13 cellular contexts compared by ENCODE assay signal in the genomic region with DNA sequence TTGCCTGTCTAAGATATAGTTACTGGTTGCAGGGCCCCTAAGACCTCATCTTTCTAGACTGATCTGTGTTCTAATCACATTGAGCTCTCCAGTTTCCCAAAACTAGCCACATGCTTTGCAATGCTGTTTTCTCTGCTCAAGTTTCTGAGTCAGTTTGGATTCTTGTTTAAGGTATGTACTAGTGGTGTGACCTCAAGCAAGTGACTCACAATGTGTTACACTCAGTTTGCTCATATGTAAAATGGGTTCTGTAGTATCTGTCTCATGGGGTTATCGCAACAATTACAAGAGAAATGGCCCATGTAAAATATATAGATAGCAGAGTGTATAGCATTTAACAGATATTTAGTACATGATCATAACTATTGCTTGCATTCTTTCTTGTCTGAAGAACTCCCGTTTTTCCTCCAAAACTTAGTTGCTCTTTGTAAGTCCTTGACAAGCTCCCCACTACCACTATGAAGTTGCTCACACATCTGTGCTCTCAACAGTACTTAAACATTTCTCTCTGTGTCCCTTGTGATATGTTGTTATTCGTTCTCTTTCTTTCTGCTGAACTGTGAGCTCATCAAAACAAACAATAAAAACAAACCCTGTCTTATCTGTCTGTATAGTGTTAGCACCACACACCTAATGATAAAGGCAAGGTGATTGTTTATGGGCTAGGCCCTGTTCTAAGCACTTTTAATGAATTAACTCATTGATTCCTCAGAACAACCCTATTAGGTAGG.
DNase-seq lines count a peak whose midpoint lies in the region; ATAC-seq and TF ChIP-seq lines count a peak whose summit lies in the region.
"Had no signal": no experiment of that assay in that cellular context is flagged by ENCODE, and none has a peak within 500 bp of the region (broad histone marks: within the 10 kb centered on the region; RNA-seq: fewer than 3 reads in every experiment).

No MANE protein-coding gene starts in this region.

- no peaks in the 10 kb centered on the region for H3K9me3 Mint-ChIP-seq in activated naive CD8-positive, alpha-beta T cell treated with anti-CD3 and anti-CD28 coated beads, Interleukin-2, amount 50 U/mL, for 24 hours
- no peaks in the 10 kb centered on the region for H3K9me3 Mint-ChIP-seq in activated naive CD8-positive, alpha-beta T cell treated with anti-CD3 and anti-CD28 coated beads for 36 hours
- no peaks in the 10 kb centered on the region for H3K9me3 Mint-ChIP-seq in T-helper 2 cell treated with Interferon-gamma antibody and Interleukin-4, amounts not matched to agents 5 μg/mL and 100 μg/mL, for 36 hours
- no peaks in the 10 kb centered on the region for H3K9me3 Mint-ChIP-seq in stimulated activated naive CD8-positive, alpha-beta T cell treated with anti-CD3 and anti-CD28 coated beads, Interleukin-15, amount 100 ng/mL, for 72 hours
- H3K9me3 Mint-ChIP-seq: neural progenitor cell had no signal

- 66 to 75% methylated on average over 3 of the region's 3 CpGs for WGBS in esophagus squamous epithelium, 2 donors

- no peak for TF ChIP-seq CTCF in esophagus squamous epithelium (IDR thresholded peaks at IDR 0.05)

- ATAC-seq in activated naive CD8-positive, alpha-beta T cell treated with anti-CD3 and anti-CD28 coated beads, Interleukin-2, amount 50 U/mL, for 24 hours, result peak; percentile 92
- peak; percentile 86 for ATAC-seq in stimulated activated naive CD8-positive, alpha-beta T cell treated with anti-CD3 and anti-CD28 coated beads, Interleukin-15, amount 100 ng/mL, for 72 hours
- ATAC-seq in T-helper 17 cell (no peak), HG03097 (IDR thresholded peaks at IDR 0.05; ENCODE audit: low FRiP score, unreplicated experiment) (no peak), GM19351 (IDR thresholded peaks at IDR 0.05; ENCODE audit: unreplicated experiment) (no peak)

- H3K9me3 ChIP-seq in esophagus squamous epithelium, result no peaks in the 10 kb centered on the region
- H3K9me3 ChIP-seq in T-helper 17 cell (ENCODE audit: control insufficient read depth, low read length, poor library complexity, severe bottlenecking), result no peaks in the 10 kb centered on the region
- H3K9me3 ChIP-seq: BLaER1, left ventricle myocardium inferior had no signal

- intact Hi-C loops in esophagus squamous epithelium (cut with DNase I), result no loop called here

- H3K4me1 Mint-ChIP-seq in activated naive CD8-positive, alpha-beta T cell treated with anti-CD3 and anti-CD28 coated beads, Interleukin-2, amount 50 U/mL, for 24 hours, result peaks cover 23% of the 10 kb centered on the region
- peaks cover 6% of the 10 kb centered on the region for H3K4me1 Mint-ChIP-seq in activated naive CD8-positive, alpha-beta T cell treated with anti-CD3 and anti-CD28 coated beads for 36 hours
- H3K4me1 Mint-ChIP-seq in T-helper 2 cell treated with Interferon-gamma antibody and Interleukin-4, amounts not matched to agents 5 μg/mL and 100 μg/mL, for 36 hours (ENCODE audit: low read depth), result peaks cover 24% of the 10 kb centered on the region
- peaks cover 14% of the 10 kb centered on the region for H3K4me1 Mint-ChIP-seq in stimulated activated naive CD8-positive, alpha-beta T cell treated with anti-CD3 and anti-CD28 coated beads, Interleukin-15, amount 100 ng/mL, for 72 hours
- H3K4me1 Mint-ChIP-seq in T-helper 17 cell, result no peaks in the 10 kb centered on the region

- H3K36me3 Mint-ChIP-seq in activated naive CD8-positive, alpha-beta T cell treated with anti-CD3 and anti-CD28 coated beads, Interleukin-2, amount 50 U/mL, for 24 hours (ENCODE audit: low read depth), result no peaks in the 10 kb centered on the region
- no peaks in the 10 kb centered on the region for H3K36me3 Mint-ChIP-seq in activated naive CD8-positive, alpha-beta T cell treated with anti-CD3 and anti-CD28 coated beads for 36 hours
- H3K36me3 Mint-ChIP-seq in T-helper 2 cell treated with Interferon-gamma antibody and Interleukin-4, amounts not matched to agents 5 μg/mL and 100 μg/mL, for 36 hours (ENCODE audit: low read depth), result no peaks in the 10 kb centered on the region
- H3K36me3 Mint-ChIP-seq in T-helper 17 cell (ENCODE audit: low read depth), result peaks cover 2% of the 10 kb centered on the region
- H3K36me3 Mint-ChIP-seq: neural progenitor cell had no signal

- H3K27ac Mint-ChIP-seq in activated naive CD8-positive, alpha-beta T cell treated with anti-CD3 and anti-CD28 coated beads, Interleukin-2, amount 50 U/mL, for 24 hours, result peak overlapping the region; percentile 50
- no peak overlapping the region for H3K27ac Mint-ChIP-seq in activated naive CD8-positive, alpha-beta T cell treated with anti-CD3 and anti-CD28 coated beads for 36 hours
- no peak overlapping the region for H3K27ac Mint-ChIP-seq in T-helper 2 cell treated with Interferon-gamma antibody and Interleukin-4, amounts not matched to agents 5 μg/mL and 100 μg/mL, for 36 hours
- H3K27ac Mint-ChIP-seq in stimulated activated naive CD8-positive, alpha-beta T cell treated with anti-CD3 and anti-CD28 coated beads, Interleukin-15, amount 100 ng/mL, for 72 hours, result peak overlapping the region in 1 of 2 donors; percentile 85
- H3K27ac Mint-ChIP-seq in T-helper 17 cell, result no peak overlapping the region
- H3K27ac Mint-ChIP-seq: neural progenitor cell had no signal

- H3K36me3 ChIP-seq in esophagus squamous epithelium, result no peaks in the 10 kb centered on the region
- H3K36me3 ChIP-seq: BLaER1, left ventricle myocardium inferior, neural progenitor cell had no signal

- peaks cover 0 to 80% (median 19%) of the 10 kb centered on the region in 3 donors for H3K4me1 ChIP-seq in esophagus squamous epithelium
- H3K4me1 ChIP-seq: BLaER1 had no signal

- no peaks in the 10 kb centered on the region for H3K27me3 ChIP-seq in esophagus squamous epithelium
- H3K27me3 ChIP-seq: BLaER1, neural progenitor cell had no signal

- no peak overlapping the region for H3K4me3 Mint-ChIP-seq in activated naive CD8-positive, alpha-beta T cell treated with anti-CD3 and anti-CD28 coated beads, Interleukin-2, amount 50 U/mL, for 24 hours
- no peak overlapping the region for H3K4me3 Mint-ChIP-seq in activated naive CD8-positive, alpha-beta T cell treated with anti-CD3 and anti-CD28 coated beads for 36 hours
- H3K4me3 Mint-ChIP-seq in T-helper 2 cell treated with Interferon-gamma antibody and Interleukin-4, amounts not matched to agents 5 μg/mL and 100 μg/mL, for 36 hours, result no peak overlapping the region
- no peak overlapping the region for H3K4me3 Mint-ChIP-seq in stimulated activated naive CD8-positive, alpha-beta T cell treated with anti-CD3 and anti-CD28 coated beads, Interleukin-15, amount 100 ng/mL, for 72 hours
- no peak overlapping the region for H3K4me3 Mint-ChIP-seq in T-helper 17 cell
- H3K4me3 Mint-ChIP-seq: neural progenitor cell had no signal

- H3K27me3 Mint-ChIP-seq in activated naive CD8-positive, alpha-beta T cell treated with anti-CD3 and anti-CD28 coated beads, Interleukin-2, amount 50 U/mL, for 24 hours, result peaks cover 3% of the 10 kb centered on the region
- H3K27me3 Mint-ChIP-seq in activated naive CD8-positive, alpha-beta T cell treated with anti-CD3 and anti-CD28 coated beads for 36 hours, result no peaks in the 10 kb centered on the region
- H3K27me3 Mint-ChIP-seq in T-helper 2 cell treated with Interferon-gamma antibody and Interleukin-4, amounts not matched to agents 5 μg/mL and 100 μg/mL, for 36 hours (ENCODE audit: low read depth), result no peaks in the 10 kb centered on the region
- peaks cover 6% of the 10 kb centered on the region for H3K27me3 Mint-ChIP-seq in stimulated activated naive CD8-positive, alpha-beta T cell treated with anti-CD3 and anti-CD28 coated beads, Interleukin-15, amount 100 ng/mL, for 72 hours
- peaks cover 5% of the 10 kb centered on the region for H3K27me3 Mint-ChIP-seq in T-helper 17 cell

- H3K4me3 ChIP-seq in esophagus squamous epithelium, result no peak overlapping the region
- H3K4me3 ChIP-seq: BLaER1, left ventricle myocardium inferior, neural progenitor cell had no signal

- TF ChIP-seq POLR2A in esophagus squamous epithelium (IDR thresholded peaks at IDR 0.05), result no peak

- peak overlapping the region; percentile 75 to 87 (median 81) for H3K27ac ChIP-seq in esophagus squamous epithelium
- H3K27ac ChIP-seq: BLaER1, left ventricle myocardium inferior, neural progenitor cell had no signal

- no peak for DNase-seq in activated naive CD8-positive, alpha-beta T cell treated with anti-CD3 and anti-CD28 coated beads, Interleukin-2, amount 50 U/mL, for 24 hours
- DNase-seq in activated naive CD8-positive, alpha-beta T cell treated with anti-CD3 and anti-CD28 coated beads for 36 hours, result no peak
- peak; percentile 44 for DNase-seq in T-helper 2 cell treated with Interferon-gamma antibody and Interleukin-4, amounts not matched to agents 5 μg/mL and 100 μg/mL, for 36 hours (ENCODE audit: low spot score)
- DNase-seq in esophagus squamous epithelium (lab: John Stamatoyannopoulos, UW) (no peak), T-helper 17 cell (no peak)
- peak in 1 of 2 donors; percentile 12 for DNase-seq in stimulated activated naive CD8-positive, alpha-beta T cell treated with anti-CD3 and anti-CD28 coated beads, Interleukin-15, amount 100 ng/mL, for 72 hours
- DNase-seq: activated gamma-delta T cell, left ventricle myocardium inferior, NCI-H446 had no signal

Comparison
In these comparisons a context has a peak if more than half of its experiments do, and no peak if none do; other contexts are left out.
1. ATAC-seq: peak in activated naive CD8-positive, alpha-beta T cell treated with anti-CD3 and anti-CD28 coated beads, Interleukin-2, amount 50 U/mL, for 24 hours (single experiment) and stimulated activated naive CD8-positive, alpha-beta T cell treated with anti-CD3 and anti-CD28 coated beads, Interleukin-15, amount 100 ng/mL, for 72 hours (single experiment); none in T-helper 17 cell (single experiment), HG03097 (single experiment) and GM19351 (single experiment).